In genomic region chr14:55332654-55333570, GRCh38 we compare ENCODE assay signal across 9 cellular contexts.
DNase-seq lines count a peak whose midpoint lies in the region; ATAC-seq and TF ChIP-seq lines count a peak whose summit lies in the region.
"Had no signal": no experiment of that assay in that cellular context is flagged by ENCODE, and none has a peak within 500 bp of the region (broad histone marks: within the 10 kb centered on the region; RNA-seq: fewer than 3 reads in every experiment).

No MANE protein-coding gene starts in this region.

- ATAC-seq in right cardiac atrium (no peak), heart left ventricle (no peak)

- intact Hi-C loops in right cardiac atrium (cut with DNase I) (no loop called here), heart left ventricle (cut with DNase I) (no loop called here), uterus (cut with DNase I; ENCODE audit: low total_unique reads) (no loop called here)

- H3K4me3 ChIP-seq in right cardiac atrium (ENCODE audit: low read length) (no peak overlapping the region), heart left ventricle (peak overlapping the region in 1 of 12 donors; percentile 32), epithelial cell of proximal tubule (ENCODE audit: low read depth, low read length) (peak overlapping the region; percentile 23), urinary bladder (ENCODE audit: low read depth, low read length) (no peak overlapping the region), uterus (no peak overlapping the region)
- H3K4me3 ChIP-seq: lung had no signal

- H3K36me3 Mint-ChIP-seq in IgD-negative memory B cell, result peaks cover 4% of the 10 kb centered on the region

- H3K27ac ChIP-seq in right cardiac atrium (ENCODE audit: low read length) (peak overlapping the region; percentile 19), heart left ventricle (peak overlapping the region in 6 of 12 donors; percentile 1 to 66 (median 12)), urinary bladder (ENCODE audit: low read depth) (peak overlapping the region; percentile 71), uterus (no peak overlapping the region)

- H3K4me1 ChIP-seq in right cardiac atrium (ENCODE audit: control insufficient read depth, insufficient read depth, low read length) (peaks cover 4% of the 10 kb centered on the region), heart left ventricle (peaks cover 0 to 73% (median 39%) of the 10 kb centered on the region in 12 donors), urinary bladder (ENCODE audit: insufficient read depth) (no peaks in the 10 kb centered on the region), uterus (peaks cover 0 to 3% of the 10 kb centered on the region in 2 donors)

- H3K27me3 ChIP-seq in right cardiac atrium (ENCODE audit: control insufficient read depth, insufficient read depth) (no peaks in the 10 kb centered on the region), heart left ventricle (no peaks in the 10 kb centered on the region), uterus (no peaks in the 10 kb centered on the region)

- H3K36me3 ChIP-seq in heart left ventricle, result no peaks in the 10 kb centered on the region
- H3K36me3 ChIP-seq in urinary bladder (ENCODE audit: insufficient read depth), result no peaks in the 10 kb centered on the region
- H3K36me3 ChIP-seq in uterus, result no peaks in the 10 kb centered on the region

- no peaks in the 10 kb centered on the region for H3K9me3 ChIP-seq in right cardiac atrium (ENCODE audit: control insufficient read depth, low read length)
- H3K9me3 ChIP-seq in heart left ventricle, result no peaks in the 10 kb centered on the region
- no peaks in the 10 kb centered on the region for H3K9me3 ChIP-seq in uterus

- 77% methylated on average over 7 of the region's 7 CpGs for WGBS in right cardiac atrium
- WGBS in heart left ventricle, 4 donors, result 63 to 72% (median 67%) methylated on average over 7 of the region's 7 CpGs
- 75% methylated on average over 7 of the region's 7 CpGs for WGBS in urinary bladder

- H3K27ac Mint-ChIP-seq in IgD-negative memory B cell, result peak overlapping the region; percentile 32 to 92 (median 59)

- H3K27me3 Mint-ChIP-seq in IgD-negative memory B cell, result no peaks in the 10 kb centered on the region

- peak overlapping the region; percentile 3 to 83 (median 68) for H3K4me3 Mint-ChIP-seq in IgD-negative memory B cell

- DNase-seq in right cardiac atrium (no peak), heart left ventricle (no peak), epithelial cell of proximal tubule (ENCODE audit: low read depth) (no peak), uterus (no peak), DMS 273 (lab: John Stamatoyannopoulos, UW; ENCODE audit: unreplicated experiment) (no peak), SIG-M5 (lab: John Stamatoyannopoulos, UW) (no peak)

- H3K9me3 Mint-ChIP-seq in IgD-negative memory B cell, result peaks cover 0 to 2% (median 0%) of the 10 kb centered on the region in 3 donors

- no peak for TF ChIP-seq POLR2A in heart left ventricle (IDR thresholded peaks at IDR 0.05)
- no peak for TF ChIP-seq POLR2A in uterus (IDR thresholded peaks at IDR 0.05)

- H3K4me1 Mint-ChIP-seq in IgD-negative memory B cell, result peaks cover 37 to 38% (median 37%) of the 10 kb centered on the region in 3 donors

- TF ChIP-seq CTCF in heart left ventricle (IDR thresholded peaks at IDR 0.05) (no peak), epithelial cell of proximal tubule (conservative IDR thresholded peaks at IDR 0.05; ENCODE audit: low read depth, low read length) (no peak), uterus (IDR thresholded peaks at IDR 0.05) (no peak)

Comparison
In these comparisons a context has a peak if more than half of its experiments do, and no peak if none do; other contexts are left out.
1. H3K27ac ChIP-seq: peak in right cardiac atrium (single experiment) and urinary bladder (single experiment); none in uterus (0 of 2).